Comparison of ENCODE assay signal across 15 cellular contexts in the genomic region with DNA sequence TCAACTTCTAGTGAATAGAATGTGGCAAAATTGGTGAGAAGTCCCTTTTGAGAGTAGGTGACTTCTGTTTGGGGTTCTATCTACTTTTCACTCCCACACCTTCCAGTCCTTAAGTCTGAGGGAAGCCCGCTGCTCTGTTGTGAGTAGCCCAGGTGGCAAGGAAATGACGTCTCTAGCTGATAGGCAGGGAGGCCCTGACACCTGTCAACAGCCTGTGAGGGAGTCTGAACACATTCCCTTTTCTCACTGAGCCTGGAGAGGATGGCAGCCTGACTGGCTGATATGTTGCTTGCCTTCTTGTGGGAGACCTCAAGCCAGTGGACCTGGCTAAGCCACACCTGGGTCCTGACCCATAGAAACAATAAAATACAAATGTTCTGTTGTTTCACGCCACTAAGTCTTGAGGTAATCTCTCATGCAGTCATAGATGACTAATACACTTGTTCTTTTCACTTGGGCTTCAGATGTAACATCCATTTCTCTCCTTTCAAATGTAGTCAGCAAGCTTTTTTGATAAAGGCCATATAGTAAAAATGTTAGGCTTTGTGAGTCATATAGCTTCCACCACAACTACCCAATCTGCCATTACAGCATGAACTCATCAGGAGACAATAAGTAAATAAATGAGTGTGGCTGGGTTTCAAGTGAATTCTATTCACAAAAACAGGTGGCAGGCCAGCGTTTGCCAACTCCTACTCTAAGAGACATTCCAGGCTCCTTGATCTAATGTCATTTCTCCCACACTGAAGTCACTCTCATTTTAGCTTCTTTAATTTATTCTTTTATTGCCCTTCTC.
DNase-seq lines count a peak whose midpoint lies in the region; ATAC-seq, FAIRE-seq and TF ChIP-seq lines count a peak whose summit lies in the region.
"Had no signal": no experiment of that assay in that cellular context is flagged by ENCODE, and none has a peak within 500 bp of the region (broad histone marks: within the 10 kb centered on the region; RNA-seq: fewer than 3 reads in every experiment).

No MANE protein-coding gene starts in this region.

- H3K27ac ChIP-seq in adrenal gland: no peak overlapping the region
- H3K27ac ChIP-seq: GM23248 had no signal

- no peaks in the 10 kb centered on the region for H3K9me3 ChIP-seq in adrenal gland (replicated peaks in 1 of 3)
- H3K9me3 ChIP-seq: Caco-2 had no signal

- TF ChIP-seq POLR2A in adrenal gland (IDR thresholded peaks at IDR 0.05): no peak

- TF ChIP-seq CTCF in bronchial epithelial cell (IDR thresholded peaks at IDR 0.05; ENCODE audit: insufficient read depth, low read length, severe bottlenecking) (no peak), adrenal gland (IDR thresholded peaks at IDR 0.05) (no peak)

- FAIRE-seq in bronchial epithelial cell (lab: Jason Lieb, UNC): peak; percentile 60

- peak; percentile 50 for DNase-seq in COR-L47 (lab: John Stamatoyannopoulos, UW)
- DNase-seq in NCI-H2107 (lab: John Stamatoyannopoulos, UW): peak; percentile 2
- DNase-seq in bronchial epithelial cell (ENCODE audit: low read depth): peak; percentile 17
- DNase-seq in GM19238 (ENCODE audit: insufficient read length, low spot score): no peak
- no peak for DNase-seq in activated gamma-delta T cell treated with Interleukin-2 at 50 U/mL for 16 hours
- DNase-seq in adrenal gland: no peak
- DNase-seq in left cardiac atrium: no peak
- DNase-seq: activated CD4-positive, CD25-positive, alpha-beta regulatory T cell; amygdala; Caco-2; GM23248; NCI-H1436; trophoblast cell had no signal

- H3K4me3 ChIP-seq in bronchial epithelial cell (ENCODE audit: low read depth, low read length): no peak overlapping the region
- no peak overlapping the region for H3K4me3 ChIP-seq in adrenal gland
- H3K4me3 ChIP-seq: GM23248 had no signal

- H3K36me3 ChIP-seq in bronchial epithelial cell (ENCODE audit: control insufficient read depth, insufficient read depth, low read length) (no peaks in the 10 kb centered on the region), adrenal gland (replicated peaks in 1 of 2) (no peaks in the 10 kb centered on the region)

- H3K4me1 ChIP-seq in adrenal gland (replicated peaks in 1 of 2): no peaks in the 10 kb centered on the region
- H3K4me1 ChIP-seq: Caco-2 had no signal

- 63 to 67% (median 64%) methylated on average over 4 of the region's 4 CpGs for WGBS in adrenal gland, 4 donors

- intact Hi-C loops in adrenal gland (cut with DNase I): no loop called here
- intact Hi-C loops in left cardiac atrium (cut with DNase I): no loop called here

- ATAC-seq in GM19351 (IDR thresholded peaks at IDR 0.05; ENCODE audit: unreplicated experiment): peak; percentile 55
- no peak for ATAC-seq in left cardiac atrium
- ATAC-seq: left lobe of liver had no signal

- H3K27me3 ChIP-seq in bronchial epithelial cell (ENCODE audit: control insufficient read depth, insufficient read depth, low read length) (no peaks in the 10 kb centered on the region), adrenal gland (no peaks in the 10 kb centered on the region)

Comparison
In these comparisons a context has a peak if more than half of its experiments do, and no peak if none do; other contexts are left out.
1. DNase-seq: peak in COR-L47 (single experiment), NCI-H2107 (single experiment) and bronchial epithelial cell (single experiment); none in GM19238 (single experiment), activated gamma-delta T cell treated with Interleukin-2 at 50 U/mL for 16 hours (single experiment), adrenal gland (0 of 7) and left cardiac atrium (single experiment).